In the genomic region with DNA sequence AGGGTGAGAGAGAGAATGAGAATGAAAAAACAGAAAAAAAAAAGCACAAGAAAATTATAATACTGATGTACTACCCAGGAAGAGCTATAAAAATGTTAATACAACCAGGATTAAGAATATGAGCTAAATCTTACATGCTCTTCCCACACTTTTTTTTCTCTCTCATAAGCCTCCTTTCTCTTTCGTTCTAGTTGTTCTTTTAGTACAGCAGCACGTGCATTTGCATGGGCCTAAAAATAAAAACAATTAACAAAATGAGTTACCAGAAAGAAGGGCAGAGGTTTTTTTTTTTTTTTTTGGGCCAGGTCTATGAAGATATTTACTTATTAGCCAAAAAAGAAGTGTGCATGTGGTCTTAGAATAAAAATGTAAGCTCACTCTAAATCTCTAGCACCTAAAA, we compare ENCODE assay signal across 2 cellular contexts.
TF ChIP-seq lines count a peak whose summit lies in the region.

No MANE protein-coding gene starts in this region.

TF ChIP-seq in endothelial cell of umbilical vein, 7 proteins besides CTCF, POLR2A, EP300 and RAD21 (continued from another document):
- TF ChIP-seq, protein P1, sequence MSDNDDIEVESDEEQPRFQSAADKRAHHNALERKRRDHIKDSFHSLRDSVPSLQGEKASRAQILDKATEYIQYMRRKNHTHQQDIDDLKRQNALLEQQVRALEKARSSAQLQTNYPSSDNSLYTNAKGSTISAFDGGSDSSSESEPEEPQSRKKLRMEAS (IDR thresholded peaks at IDR 0.05; ENCODE audit: insufficient read depth, insufficient read length) = no peak
- TF ChIP-seq JUN (IDR thresholded peaks at IDR 0.05; ENCODE audit: borderline replicate concordance, insufficient read depth, insufficient read length, low read depth) (no peak), FOS (IDR thresholded peaks at IDR 0.05; ENCODE audit: borderline replicate concordance, insufficient read depth, low read length) (no peak), MYC (IDR thresholded peaks at IDR 0.05; ENCODE audit: low read depth, low read length) (no peak)

TF ChIP-seq in SK-N-SH treated with all-trans-retinoic acid at 6 μM for 48 hours, 23 proteins besides CTCF, POLR2A, EP300 and RAD21 (continued from another document):
- TF ChIP-seq, protein P2, sequence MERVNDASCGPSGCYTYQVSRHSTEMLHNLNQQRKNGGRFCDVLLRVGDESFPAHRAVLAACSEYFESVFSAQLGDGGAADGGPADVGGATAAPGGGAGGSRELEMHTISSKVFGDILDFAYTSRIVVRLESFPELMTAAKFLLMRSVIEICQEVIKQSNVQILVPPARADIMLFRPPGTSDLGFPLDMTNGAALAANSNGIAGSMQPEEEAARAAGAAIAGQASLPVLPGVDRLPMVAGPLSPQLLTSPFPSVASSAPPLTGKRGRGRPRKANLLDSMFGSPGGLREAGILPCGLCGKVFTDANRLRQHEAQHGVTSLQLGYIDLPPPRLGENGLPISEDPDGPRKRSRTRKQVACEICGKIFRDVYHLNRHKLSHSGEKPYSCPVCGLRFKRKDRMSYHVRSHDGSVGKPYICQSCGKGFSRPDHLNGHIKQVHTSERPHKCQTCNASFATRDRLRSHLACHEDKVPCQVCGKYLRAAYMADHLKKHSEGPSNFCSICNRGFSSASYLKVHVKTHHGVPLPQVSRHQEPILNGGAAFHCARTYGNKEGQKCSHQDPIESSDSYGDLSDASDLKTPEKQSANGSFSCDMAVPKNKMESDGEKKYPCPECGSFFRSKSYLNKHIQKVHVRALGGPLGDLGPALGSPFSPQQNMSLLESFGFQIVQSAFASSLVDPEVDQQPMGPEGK (CRISPR knock-in tag; IDR thresholded peaks at IDR 0.05; ENCODE audit: borderline replicate concordance) = no peak
- TF ChIP-seq GLIS3 (CRISPR knock-in tag; IDR thresholded peaks at IDR 0.05) = no peak
- no peak for TF ChIP-seq ISL1 (CRISPR knock-in tag; IDR thresholded peaks at IDR 0.05)
- TF ChIP-seq, protein P3, sequence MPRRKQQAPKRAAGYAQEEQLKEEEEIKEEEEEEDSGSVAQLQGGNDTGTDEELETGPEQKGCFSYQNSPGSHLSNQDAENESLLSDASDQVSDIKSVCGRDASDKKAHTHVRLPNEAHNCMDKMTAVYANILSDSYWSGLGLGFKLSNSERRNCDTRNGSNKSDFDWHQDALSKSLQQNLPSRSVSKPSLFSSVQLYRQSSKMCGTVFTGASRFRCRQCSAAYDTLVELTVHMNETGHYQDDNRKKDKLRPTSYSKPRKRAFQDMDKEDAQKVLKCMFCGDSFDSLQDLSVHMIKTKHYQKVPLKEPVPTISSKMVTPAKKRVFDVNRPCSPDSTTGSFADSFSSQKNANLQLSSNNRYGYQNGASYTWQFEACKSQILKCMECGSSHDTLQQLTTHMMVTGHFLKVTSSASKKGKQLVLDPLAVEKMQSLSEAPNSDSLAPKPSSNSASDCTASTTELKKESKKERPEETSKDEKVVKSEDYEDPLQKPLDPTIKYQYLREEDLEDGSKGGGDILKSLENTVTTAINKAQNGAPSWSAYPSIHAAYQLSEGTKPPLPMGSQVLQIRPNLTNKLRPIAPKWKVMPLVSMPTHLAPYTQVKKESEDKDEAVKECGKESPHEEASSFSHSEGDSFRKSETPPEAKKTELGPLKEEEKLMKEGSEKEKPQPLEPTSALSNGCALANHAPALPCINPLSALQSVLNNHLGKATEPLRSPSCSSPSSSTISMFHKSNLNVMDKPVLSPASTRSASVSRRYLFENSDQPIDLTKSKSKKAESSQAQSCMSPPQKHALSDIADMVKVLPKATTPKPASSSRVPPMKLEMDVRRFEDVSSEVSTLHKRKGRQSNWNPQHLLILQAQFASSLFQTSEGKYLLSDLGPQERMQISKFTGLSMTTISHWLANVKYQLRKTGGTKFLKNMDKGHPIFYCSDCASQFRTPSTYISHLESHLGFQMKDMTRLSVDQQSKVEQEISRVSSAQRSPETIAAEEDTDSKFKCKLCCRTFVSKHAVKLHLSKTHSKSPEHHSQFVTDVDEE (CRISPR knock-in tag; IDR thresholded peaks at IDR 0.05) = no peak
- no peak for TF ChIP-seq CSDC2 (CRISPR knock-in tag; IDR thresholded peaks at IDR 0.05)
